ENCODE assay signal across 12 cellular contexts in the genomic region with DNA sequence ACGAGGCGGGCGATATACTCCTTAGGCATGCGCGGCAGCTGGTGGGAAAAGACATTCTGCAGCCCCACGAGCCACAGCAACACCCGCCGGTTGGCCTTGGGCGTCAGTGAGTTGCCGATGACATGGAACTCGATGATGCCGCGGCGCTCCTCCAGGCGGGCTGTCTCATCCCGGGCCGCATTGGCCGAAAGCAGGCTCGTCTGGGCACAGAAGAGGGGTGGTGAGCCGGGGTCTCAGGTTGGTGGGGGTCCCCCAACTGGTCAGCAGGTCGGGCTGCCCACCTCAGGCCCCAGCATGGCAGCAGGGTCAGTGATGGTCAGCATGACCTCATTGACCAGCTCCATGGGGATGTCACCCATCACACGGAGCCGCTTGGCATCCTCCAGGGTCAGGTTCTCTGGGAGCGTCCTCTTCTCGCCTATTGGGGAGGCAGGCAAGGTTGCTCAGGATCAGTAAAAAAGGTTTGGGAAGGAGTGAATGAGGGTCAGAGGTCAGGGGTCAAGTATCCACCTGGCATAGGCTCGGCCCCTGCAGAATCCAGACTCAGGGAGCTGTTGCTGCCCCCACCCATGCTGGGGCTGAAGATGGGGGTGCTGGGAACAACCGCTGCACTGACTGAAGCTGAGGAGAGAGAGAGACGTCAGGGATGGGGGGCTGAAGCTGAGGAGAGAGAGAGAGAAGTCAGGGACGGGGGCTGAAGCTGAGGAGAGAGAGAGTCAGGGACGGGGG. TPM values are rescaled to one million over a fixed set of nuclear protein-coding genes. Genes with fewer than 3 reads are reported as not detected.
A peak's percentile ranks its signal among the peaks of the same experiment; 100 is the strongest.
DNase-seq lines count a peak whose midpoint lies in the region; ATAC-seq, FAIRE-seq and TF ChIP-seq lines count a peak whose summit lies in the region.
"Had no signal": no experiment of that assay in that cellular context is flagged by ENCODE, and none has a peak within 500 bp of the region (broad histone marks: within the 10 kb centered on the region; RNA-seq: fewer than 3 reads in every experiment).

No MANE protein-coding gene starts in this region.

- peaks cover 54% of the 10 kb centered on the region for H3K4me1 Mint-ChIP-seq in activated CD8-positive, alpha-beta T cell treated with anti-CD3 and anti-CD28 coated beads, Interleukin-2, amount 10 ng/mL, durations not matched to agents 7 days and 5 days (ENCODE audit: low read depth)
- H3K4me1 Mint-ChIP-seq in activated CD8-positive, alpha-beta T cell treated with anti-CD3 and anti-CD28 coated beads for 36 hours (ENCODE audit: low read depth): peaks cover 34% of the 10 kb centered on the region
- peaks cover 53% of the 10 kb centered on the region for H3K4me1 Mint-ChIP-seq in stimulated activated effector memory CD8-positive, alpha-beta T cell treated with anti-CD3 and anti-CD28 coated beads, Interleukin-12 subunit alpha, Interleukin-12 subunit beta, amount 100 ng/mL, for 72 hours

- CTCF ChIA-PET in activated CD8-positive, alpha-beta T cell treated with anti-CD3 and anti-CD28 coated beads, Interleukin-2, amount 10 ng/mL, durations not matched to agents 7 days and 5 days (lab: Charles Lee): interaction anchor here (0.7 to 16.9 kb wide), 16 partner anchors 13 to 187 kb away, joined by 3 to 168 read pairs (median 4); a partner anchor contains a TSS
- CTCF ChIA-PET in activated CD8-positive, alpha-beta T cell treated with anti-CD3 and anti-CD28 coated beads for 36 hours (lab: Charles Lee): interaction anchor here (0.7 to 14.3 kb wide), 20 partner anchors 11 to 187 kb away, joined by 3 to 110 read pairs (median 4); a partner anchor contains a TSS
- CTCF ChIA-PET in HEK293 (lab: Yijun Ruan, JAX): interaction anchor here (0.5 to 17.1 kb wide), 23 partner anchors 10 to 1782 kb away, joined by 3 to 260 read pairs (median 5); a partner anchor contains a TSS
- CTCF ChIA-PET in H1 (lab: Charles Lee; ENCODE audit: partially characterized antibody): interaction anchor here (0.6 to 39.4 kb wide), 20 partner anchors 15 to 184 kb away, joined by 3 to 1084 read pairs (median 9); a partner anchor contains a TSS

- no peak for TF ChIP-seq RAD21 in H1 (IDR thresholded peaks at IDR 0.05 in 1 of 2, conservative IDR thresholded peaks at IDR 0.05 in 1 of 2; ENCODE audit: low read depth in 2 of 2, low read length in 2 of 2)

- peak overlapping the region; percentile 3; the same call in 1 of the 2 replicates for H4K8ac ChIP-seq in H1 (ENCODE audit: extremely low read depth, insufficient read depth, low read length)

- H4K20me1 ChIP-seq in H1 (replicated peaks in 1 of 2; ENCODE audit: control insufficient read depth in 1 of 2, insufficient read depth in 2 of 2, low read length in 2 of 2): peaks cover 0 to 5% of the 10 kb centered on the region in 2 experiments

- no peaks in the 10 kb centered on the region for H3K9me3 Mint-ChIP-seq in activated CD8-positive, alpha-beta T cell treated with anti-CD3 and anti-CD28 coated beads, Interleukin-2, amount 10 ng/mL, durations not matched to agents 7 days and 5 days (ENCODE audit: insufficient read depth)
- no peaks in the 10 kb centered on the region for H3K9me3 Mint-ChIP-seq in activated CD8-positive, alpha-beta T cell treated with anti-CD3 and anti-CD28 coated beads for 36 hours
- no peaks in the 10 kb centered on the region for H3K9me3 Mint-ChIP-seq in stimulated activated effector memory CD8-positive, alpha-beta T cell treated with anti-CD3 and anti-CD28 coated beads, Interleukin-12 subunit alpha, Interleukin-12 subunit beta, amount 100 ng/mL, for 72 hours
- H3K9me3 Mint-ChIP-seq: CD4-positive, alpha-beta memory T cell; IgD-negative memory B cell had no signal

- peaks cover 35% of the 10 kb centered on the region for H3K36me3 Mint-ChIP-seq in activated CD8-positive, alpha-beta T cell treated with anti-CD3 and anti-CD28 coated beads, Interleukin-2, amount 10 ng/mL, durations not matched to agents 7 days and 5 days (ENCODE audit: low read depth)
- H3K36me3 Mint-ChIP-seq in activated CD8-positive, alpha-beta T cell treated with anti-CD3 and anti-CD28 coated beads for 36 hours (ENCODE audit: low read depth): peaks cover 50% of the 10 kb centered on the region
- peaks cover 44% of the 10 kb centered on the region for H3K36me3 Mint-ChIP-seq in stimulated activated effector memory CD8-positive, alpha-beta T cell treated with anti-CD3 and anti-CD28 coated beads, Interleukin-12 subunit alpha, Interleukin-12 subunit beta, amount 100 ng/mL, for 72 hours

- TF ChIP-seq POLR2A in H1 (IDR thresholded peaks at IDR 0.05; ENCODE audit: control extremely low read depth in 1 of 2, low read depth in 2 of 2, low read length in 2 of 2): no peak

- no peak overlapping the region for H3K27ac ChIP-seq in HEK293 (ENCODE audit: extremely low read depth, low read depth, low read length)
- H3K27ac ChIP-seq in H1 (ENCODE audit: low read depth, low read length): no peak overlapping the region
- H3K27ac ChIP-seq: PC-9 had no signal

- H3K23ac ChIP-seq in H1 (ENCODE audit: insufficient read length): no peak overlapping the region

- POLR2A ChIA-PET in activated CD8-positive, alpha-beta T cell treated with anti-CD3 and anti-CD28 coated beads, Interleukin-2, amount 10 ng/mL, durations not matched to agents 7 days and 5 days (lab: Charles Lee): interaction anchor here (1.0 to 4.0 kb wide), 2 partner anchors 100 to 131 kb away, joined by 3 to 30 read pairs; a partner anchor contains a TSS
- POLR2A ChIA-PET in activated CD8-positive, alpha-beta T cell treated with anti-CD3 and anti-CD28 coated beads for 36 hours (lab: Charles Lee): interaction anchor here (0.7 to 1.8 kb wide), 4 partner anchors 9 to 52 kb away, joined by 3 to 4 read pairs (median 3); no protein-coding TSS in a partner anchor
- POLR2A ChIA-PET in HEK293 (lab: Yijun Ruan, JAX) (interaction anchor here (0.5 to 1.1 kb wide), 4 partner anchors 64 to 289 kb away, joined by 3 to 22 read pairs (median 10); no protein-coding TSS in a partner anchor), H1 (lab: Charles Lee; ENCODE audit: partially characterized antibody) (interaction anchor here (0.6 to 1.0 kb wide), 3 partner anchors 96 to 740 kb away, joined by 3 to 4 read pairs (median 3); no protein-coding TSS in a partner anchor)

- no peaks in the 10 kb centered on the region; the same call in 1 of the 2 replicates for H3K79me1 ChIP-seq in H1 (ENCODE audit: low read depth, low read length)

- H2BK12ac ChIP-seq in H1 (ENCODE audit: low read depth, low read length): no peak overlapping the region

- TF ChIP-seq EP300 in H1 (IDR thresholded peaks at IDR 0.05; ENCODE audit: borderline replicate concordance in 1 of 2, low read depth in 2 of 2, low read length in 2 of 2): no peak

- H3K56ac ChIP-seq in H1 (replicated peaks; ENCODE audit: insufficient read length, low read depth, low read length): no peak overlapping the region

- H2BK20ac ChIP-seq in H1 (ENCODE audit: low read length): no peak overlapping the region

- no peak overlapping the region for H3K14ac ChIP-seq in H1 (ENCODE audit: insufficient read length)

- no peak for DNase-seq in activated CD8-positive, alpha-beta T cell treated with anti-CD3 and anti-CD28 coated beads, Interleukin-2, amount 10 ng/mL, durations not matched to agents 7 days and 5 days
- no peak for DNase-seq in activated CD8-positive, alpha-beta T cell treated with anti-CD3 and anti-CD28 coated beads for 36 hours
- DNase-seq in H1 (ENCODE audit: low read depth in 1 of 2, low spot score in 2 of 2) (no peak), NCI-H1694 (lab: John Stamatoyannopoulos, UW) (no peak), middle frontal gyrus (ENCODE audit: extremely low spot score, low spot score) (no peak)
- no peak for DNase-seq in stimulated activated effector memory CD8-positive, alpha-beta T cell treated with anti-CD3 and anti-CD28 coated beads, Interleukin-12 subunit alpha, Interleukin-12 subunit beta, amount 100 ng/mL, for 72 hours (ENCODE audit: low spot score in 2 of 2)
- no peak for DNase-seq in stimulated activated CD4-positive, alpha-beta T cell treated with anti-CD3 and anti-CD28 coated beads, Interleukin-1b, Interleukin-23, amount 100 ng/mL, for 48 hours

- H2AK5ac ChIP-seq in H1 (ENCODE audit: low read depth, low read length): no peak overlapping the region

- ATAC-seq in activated CD8-positive, alpha-beta T cell treated with anti-CD3 and anti-CD28 coated beads, Interleukin-2, amount 10 ng/mL, durations not matched to agents 7 days and 5 days: no peak
- ATAC-seq in activated CD8-positive, alpha-beta T cell treated with anti-CD3 and anti-CD28 coated beads for 36 hours: no peak
- ATAC-seq in stimulated activated effector memory CD8-positive, alpha-beta T cell treated with anti-CD3 and anti-CD28 coated beads, Interleukin-12 subunit alpha, Interleukin-12 subunit beta, amount 100 ng/mL, for 72 hours: no peak

- H3K4me3 Mint-ChIP-seq in activated CD8-positive, alpha-beta T cell treated with anti-CD3 and anti-CD28 coated beads, Interleukin-2, amount 10 ng/mL, durations not matched to agents 7 days and 5 days: no peak overlapping the region
- no peak overlapping the region for H3K4me3 Mint-ChIP-seq in activated CD8-positive, alpha-beta T cell treated with anti-CD3 and anti-CD28 coated beads for 36 hours
- no peak overlapping the region for H3K4me3 Mint-ChIP-seq in stimulated activated effector memory CD8-positive, alpha-beta T cell treated with anti-CD3 and anti-CD28 coated beads, Interleukin-12 subunit alpha, Interleukin-12 subunit beta, amount 100 ng/mL, for 72 hours

- H3K27me3 Mint-ChIP-seq in activated CD8-positive, alpha-beta T cell treated with anti-CD3 and anti-CD28 coated beads, Interleukin-2, amount 10 ng/mL, durations not matched to agents 7 days and 5 days (ENCODE audit: low read depth): no peaks in the 10 kb centered on the region
- no peaks in the 10 kb centered on the region for H3K27me3 Mint-ChIP-seq in activated CD8-positive, alpha-beta T cell treated with anti-CD3 and anti-CD28 coated beads for 36 hours
- H3K27me3 Mint-ChIP-seq: B cell; CD4-positive, alpha-beta memory T cell; IgD-negative memory B cell had no signal

- H2BK15ac ChIP-seq in H1 (ENCODE audit: low read length): no peak overlapping the region

- H3K27ac Mint-ChIP-seq in activated CD8-positive, alpha-beta T cell treated with anti-CD3 and anti-CD28 coated beads, Interleukin-2, amount 10 ng/mL, durations not matched to agents 7 days and 5 days: peak overlapping the region; percentile 24
- no peak overlapping the region for H3K27ac Mint-ChIP-seq in activated CD8-positive, alpha-beta T cell treated with anti-CD3 and anti-CD28 coated beads for 36 hours
- peak overlapping the region; percentile 72 for H3K27ac Mint-ChIP-seq in stimulated activated effector memory CD8-positive, alpha-beta T cell treated with anti-CD3 and anti-CD28 coated beads, Interleukin-12 subunit alpha, Interleukin-12 subunit beta, amount 100 ng/mL, for 72 hours

- intact Hi-C loops in activated CD8-positive, alpha-beta T cell treated with anti-CD3 and anti-CD28 coated beads for 36 hours (cut with micrococcal nuclease): loop anchor here (2.0 to 5.0 kb wide), 2 partner anchors 51 to 155 kb away; no protein-coding TSS in a partner anchor

- H4K91ac ChIP-seq in H1 (replicated peaks; ENCODE audit: insufficient read length, low read length): no peak overlapping the region

- no peaks in the 10 kb centered on the region for H3K9me3 ChIP-seq in HEK293 (ENCODE audit: control insufficient read depth, insufficient read depth, low read depth, low read length)
- H3K9me3 ChIP-seq in H1 (ENCODE audit: insufficient read depth in 2 of 2, low read depth in 1 of 2, low read length in 1 of 2): no peaks in the 10 kb centered on the region

- H3K4ac ChIP-seq in H1 (replicated peaks; ENCODE audit: insufficient read length, low read depth, low read length): no peak overlapping the region

- no peak overlapping the region for H3K9ac ChIP-seq in H1 (replicated peaks in 1 of 4; ENCODE audit: extremely low read depth in 1 of 4, low read depth in 3 of 4, low read length in 3 of 4)

- no peaks in the 10 kb centered on the region for H3K27me3 ChIP-seq in H1 (replicated peaks in 1 of 4; ENCODE audit: control insufficient read depth in 3 of 4, extremely low read depth in 1 of 4, insufficient read depth in 3 of 4, low read length in 3 of 4)

- FAIRE-seq in H1 (lab: Jason Lieb, UNC): no peak

- no peaks in the 10 kb centered on the region for H3K79me2 ChIP-seq in H1 (ENCODE audit: control insufficient read depth in 1 of 2, insufficient read depth in 2 of 2, low read length in 2 of 2)

- H3K4me1 ChIP-seq in HEK293 (ENCODE audit: control insufficient read depth, insufficient read depth, low read length): peaks cover 4% of the 10 kb centered on the region; the same call in 1 of the 2 replicates
- peaks cover 0 to 14% (median 9%) of the 10 kb centered on the region in 4 experiments; a peak in 6 of 7 replicates for H3K4me1 ChIP-seq in H1 (replicated peaks in 1 of 4; ENCODE audit: control insufficient read depth in 3 of 4, insufficient read depth in 4 of 4, low read length in 3 of 4)

- H3K4me3 ChIP-seq in HEK293 (ENCODE audit: low read depth, low read length) (no peak overlapping the region), H1 (ENCODE audit: extremely low read depth in 1 of 4, insufficient read depth in 2 of 4, low read depth in 3 of 4, low read length in 4 of 4) (no peak overlapping the region)
- H3K4me3 ChIP-seq: PC-9 had no signal

- no peak overlapping the region for H2AFZ ChIP-seq in H1 (ENCODE audit: low read length)
- H2AFZ ChIP-seq: PC-9 had no signal

- H3K4me2 ChIP-seq in H1 (ENCODE audit: insufficient read depth in 1 of 2, low read depth in 2 of 2, low read length in 2 of 2): no peak overlapping the region
- H3K4me2 ChIP-seq: PC-9 had no signal

- 97% methylated on average over 22 of the region's 30 CpGs; no CpG with 5 or more reads in 1 of the 2 experiments for WGBS in H1 (ENCODE audit: extremely low coverage in 1 of 2, insufficient coverage in 1 of 2, insufficient read length in 1 of 2, insufficient replicate concordance in 2 of 2, low coverage in 1 of 2, low lambda C conversion rate in 2 of 2, missing lambda C conversion rate in 1 of 2), 2 experiments

- no peak overlapping the region for H2BK120ac ChIP-seq in H1 (replicated peaks; ENCODE audit: low read depth, low read length)

- TF ChIP-seq CTCF in activated CD8-positive, alpha-beta T cell treated with anti-CD3 and anti-CD28 coated beads for 36 hours (IDR thresholded peaks at IDR 0.05): no peak
- no peak for TF ChIP-seq CTCF in HEK293 (tag by site-specific recombination; IDR thresholded peaks at IDR 0.05)
- no peak for TF ChIP-seq CTCF in H1 (IDR thresholded peaks at IDR 0.05; ENCODE audit: control extremely low read depth in 1 of 3, insufficient read depth in 1 of 3, low read depth in 1 of 3, low read length in 3 of 3)

- H2BK5ac ChIP-seq in H1 (ENCODE audit: low read depth, low read length): no peak overlapping the region

- peaks cover 6% of the 10 kb centered on the region for H3K23me2 ChIP-seq in H1 (ENCODE audit: low read depth, low read length)

- peaks cover 9 to 66% of the 10 kb centered on the region in 2 experiments; a peak in 2 of 3 replicates for H3K36me3 ChIP-seq in HEK293 (ENCODE audit: control insufficient read depth in 2 of 2, insufficient read depth in 1 of 2, low read length in 2 of 2)
- H3K36me3 ChIP-seq in H1 (ENCODE audit: control insufficient read depth in 2 of 4, insufficient read depth in 4 of 4, low read length in 3 of 4): peaks cover 3 to 20% (median 5%) of the 10 kb centered on the region in 4 experiments; a peak in 6 of 8 replicates

- no peak overlapping the region for H3K18ac ChIP-seq in H1 (ENCODE audit: extremely low read depth, low read length)

- no peak overlapping the region for H4K5ac ChIP-seq in H1 (ENCODE audit: insufficient read length, low read depth, low read length)

RNA-seq across cellular contexts. Expression of a gene that starts 3.6 kb away (rescaled TPM):
- 10 to 100 TPM; 45.2 to 46.8 TPM for total RNA-seq in activated CD8-positive, alpha-beta T cell treated with anti-CD3 and anti-CD28 coated beads, Interleukin-2, amount 10 ng/mL, durations not matched to agents 7 days and 5 days
- 10 to 100 TPM; 49.2 to 50.2 TPM for total RNA-seq in activated CD8-positive, alpha-beta T cell treated with anti-CD3 and anti-CD28 coated beads for 36 hours
- 32.5 and 34.2 TPM in 2 replicates for total RNA-seq in H1 (2021; fragmentation: NEBNext Ultra II Directional; extraction: Animal tissue kit (Norgen Biotek cat#: 25700))
- 40.1 and 52.5 TPM in 2 replicates for polyA plus RNA-seq in H1 (2011; rRNA removed)
- 48.0 TPM for polyA plus RNA-seq in H1 (2011; cell fraction: cytosol; rRNA removed)
- polyA plus RNA-seq in H1 (2011; cell fraction: nucleus; rRNA removed): 342 TPM
- 29.3 to 46.0 TPM (median 39.5 TPM) in 4 replicates for polyA plus RNA-seq in H1 (2012, experiment 1 of 2)
- 24.5 TPM for polyA plus RNA-seq in H1 (2012, experiment 2 of 2)
- polyA plus RNA-seq in H1 (2013, experiment 1 of 2): 38.2 TPM
- 33.7 TPM for polyA plus RNA-seq in H1 (2013, experiment 2 of 2)
- 17.6 and 21.1 TPM in 2 replicates for polyA minus RNA-seq in H1 (2011; rRNA and poly(A)+ RNA removed)
- polyA minus RNA-seq in H1 (2011; cell fraction: cytosol; rRNA and poly(A)+ RNA removed): 11.9 TPM
- polyA minus RNA-seq in H1 (2011; cell fraction: nucleus; rRNA and poly(A)+ RNA removed): 29.5 TPM

RNA-seq across cellular contexts. Expression of a gene that starts 5.0 kb away (rescaled TPM):
- under 1 TPM; 0.16 to 0.29 TPM for total RNA-seq in activated CD8-positive, alpha-beta T cell treated with anti-CD3 and anti-CD28 coated beads, Interleukin-2, amount 10 ng/mL, durations not matched to agents 7 days and 5 days
- under 1 TPM in 1 of 2 experiments, not detected in 1; 0.41 TPM for total RNA-seq in activated CD8-positive, alpha-beta T cell treated with anti-CD3 and anti-CD28 coated beads for 36 hours
- total RNA-seq in H1 (2021; fragmentation: NEBNext Ultra II Directional; extraction: Animal tissue kit (Norgen Biotek cat#: 25700)): 0.30 and 0.33 TPM in 2 replicates
- polyA plus RNA-seq in H1 (2011; rRNA removed): 0.25 and 0.27 TPM in 2 replicates
- 0.39 TPM for polyA plus RNA-seq in H1 (2011; cell fraction: cytosol; rRNA removed)
- polyA plus RNA-seq in H1 (2011; cell fraction: nucleus; rRNA removed): 1.1 TPM
- 0.27 to 0.55 TPM (median 0.32 TPM) in 4 replicates for polyA plus RNA-seq in H1 (2012, experiment 1 of 2)
- polyA plus RNA-seq in H1 (2012, experiment 2 of 2): 0.29 TPM
- polyA plus RNA-seq in H1 (2013, experiment 1 of 2): 0.24 TPM
- 0.20 TPM for polyA plus RNA-seq in H1 (2013, experiment 2 of 2)
- polyA minus RNA-seq in H1 (2011; rRNA and poly(A)+ RNA removed): 0.15 and 0.16 TPM in 2 replicates
- polyA minus RNA-seq in H1 (2011; cell fraction: cytosol; rRNA and poly(A)+ RNA removed): not detected
- 0.70 TPM for polyA minus RNA-seq in H1 (2011; cell fraction: nucleus; rRNA and poly(A)+ RNA removed)
- total RNA-seq: B cell; CD4-positive, alpha-beta memory T cell; PC-9 had no signal
- polyA plus RNA-seq: CD4-positive, alpha-beta memory T cell had no signal

RNA-seq across cellular contexts. Expression of a gene that starts 5.0 kb away (rescaled TPM):
- total RNA-seq in activated CD8-positive, alpha-beta T cell treated with anti-CD3 and anti-CD28 coated beads, Interleukin-2, amount 10 ng/mL, durations not matched to agents 7 days and 5 days: 10 to 100 TPM; 71.9 to 72.9 TPM
- total RNA-seq in activated CD8-positive, alpha-beta T cell treated with anti-CD3 and anti-CD28 coated beads for 36 hours: 10 to 100 TPM; 31.7 to 36.2 TPM
- total RNA-seq in H1 (2021; fragmentation: NEBNext Ultra II Directional; extraction: Animal tissue kit (Norgen Biotek cat#: 25700)): 4.4 and 5.6 TPM in 2 replicates
- 9.9 and 10.3 TPM in 2 replicates for polyA plus RNA-seq in H1 (2011; rRNA removed)
- polyA plus RNA-seq in H1 (2011; cell fraction: cytosol; rRNA removed): 9.7 TPM
- polyA plus RNA-seq in H1 (2011; cell fraction: nucleus; rRNA removed): 7.9 TPM
- polyA plus RNA-seq in H1 (2012, experiment 1 of 2): 4.3 to 9.4 TPM (median 6.9 TPM) in 4 replicates
- polyA plus RNA-seq in H1 (2012, experiment 2 of 2): 5.4 TPM
- 6.4 TPM for polyA plus RNA-seq in H1 (2013, experiment 1 of 2)
- 5.9 TPM for polyA plus RNA-seq in H1 (2013, experiment 2 of 2)
- 1.0 and 2.4 TPM in 2 replicates for polyA minus RNA-seq in H1 (2011; rRNA and poly(A)+ RNA removed)
- 1.5 TPM for polyA minus RNA-seq in H1 (2011; cell fraction: cytosol; rRNA and poly(A)+ RNA removed)
- polyA minus RNA-seq in H1 (2011; cell fraction: nucleus; rRNA and poly(A)+ RNA removed): 3.6 TPM

RNA-seq across cellular contexts. Expression of a gene that starts 19.3 kb away (rescaled TPM):
- under 1 TPM; 0.23 to 0.47 TPM for total RNA-seq in activated CD8-positive, alpha-beta T cell treated with anti-CD3 and anti-CD28 coated beads, Interleukin-2, amount 10 ng/mL, durations not matched to agents 7 days and 5 days
- 1 to 10 TPM; 1.3 TPM for total RNA-seq in activated CD8-positive, alpha-beta T cell treated with anti-CD3 and anti-CD28 coated beads for 36 hours
- total RNA-seq in H1 (2021; fragmentation: NEBNext Ultra II Directional; extraction: Animal tissue kit (Norgen Biotek cat#: 25700)): 2.5 and 3.9 TPM in 2 replicates
- 6.1 and 7.3 TPM in 2 replicates for polyA plus RNA-seq in H1 (2011; rRNA removed)
- 6.3 TPM for polyA plus RNA-seq in H1 (2011; cell fraction: cytosol; rRNA removed)
- polyA plus RNA-seq in H1 (2011; cell fraction: nucleus; rRNA removed): 8.4 TPM
- 2.7 to 4.6 TPM (median 3.2 TPM) in 4 replicates for polyA plus RNA-seq in H1 (2012, experiment 1 of 2)
- polyA plus RNA-seq in H1 (2012, experiment 2 of 2): 3.9 TPM
- 2.5 TPM for polyA plus RNA-seq in H1 (2013, experiment 1 of 2)
- polyA plus RNA-seq in H1 (2013, experiment 2 of 2): 2.6 TPM
- 2.2 and 2.4 TPM in 2 replicates for polyA minus RNA-seq in H1 (2011; rRNA and poly(A)+ RNA removed)
- 1.0 TPM for polyA minus RNA-seq in H1 (2011; cell fraction: cytosol; rRNA and poly(A)+ RNA removed)
- 2.3 TPM for polyA minus RNA-seq in H1 (2011; cell fraction: nucleus; rRNA and poly(A)+ RNA removed)
- polyA plus RNA-seq: CD4-positive, alpha-beta memory T cell had no signal

RNA-seq across cellular contexts. Expression of a gene that starts 37.2 kb away (rescaled TPM):
- total RNA-seq in activated CD8-positive, alpha-beta T cell treated with anti-CD3 and anti-CD28 coated beads, Interleukin-2, amount 10 ng/mL, durations not matched to agents 7 days and 5 days: 100 to 1,000 TPM; 102 to 107 TPM
- 10 to 100 TPM; 30.7 to 32.5 TPM for total RNA-seq in activated CD8-positive, alpha-beta T cell treated with anti-CD3 and anti-CD28 coated beads for 36 hours
- total RNA-seq in H1 (2021; fragmentation: NEBNext Ultra II Directional; extraction: Animal tissue kit (Norgen Biotek cat#: 25700)): 67.1 and 67.7 TPM in 2 replicates
- polyA plus RNA-seq in H1 (2011; rRNA removed): 123 and 150 TPM in 2 replicates
- polyA plus RNA-seq in H1 (2011; cell fraction: cytosol; rRNA removed): 110 TPM
- 81.4 TPM for polyA plus RNA-seq in H1 (2011; cell fraction: nucleus; rRNA removed)
- 70.1 to 88.8 TPM (median 82.2 TPM) in 4 replicates for polyA plus RNA-seq in H1 (2012, experiment 1 of 2)
- 94.1 TPM for polyA plus RNA-seq in H1 (2012, experiment 2 of 2)
- 76.8 TPM for polyA plus RNA-seq in H1 (2013, experiment 1 of 2)
- 72.7 TPM for polyA plus RNA-seq in H1 (2013, experiment 2 of 2)
- 52.5 and 59.7 TPM in 2 replicates for polyA minus RNA-seq in H1 (2011; rRNA and poly(A)+ RNA removed)
- 38.7 TPM for polyA minus RNA-seq in H1 (2011; cell fraction: cytosol; rRNA and poly(A)+ RNA removed)
- polyA minus RNA-seq in H1 (2011; cell fraction: nucleus; rRNA and poly(A)+ RNA removed): 22.6 TPM
